Comparison of ENCODE assay signal across 1 cellular context in the genomic region with DNA sequence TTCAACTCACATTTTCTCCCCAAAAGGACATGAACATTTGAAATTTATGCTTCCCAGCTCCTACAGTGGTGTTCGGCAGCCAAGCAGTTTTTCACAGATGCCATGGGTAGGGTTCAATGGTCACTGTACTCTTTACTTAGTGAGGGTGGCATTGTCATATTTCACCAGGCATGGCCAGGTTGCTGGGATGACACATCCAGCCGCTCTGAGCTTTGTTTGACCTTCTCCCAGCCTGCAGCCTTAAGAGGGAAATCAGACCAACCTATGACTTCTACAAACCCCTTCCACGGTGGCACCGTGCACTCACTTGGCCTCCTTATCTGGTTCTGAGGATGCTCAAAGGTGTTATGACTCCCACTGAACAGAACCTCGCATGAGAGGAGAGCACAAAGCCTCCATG.
TF ChIP-seq lines count a peak whose summit lies in the region.

No MANE protein-coding gene starts in this region.

TF ChIP-seq in HepG2, 621 proteins besides CTCF, POLR2A, EP300 and RAD21 (continued from another document and continues in another):
- TF ChIP-seq, protein P1, sequence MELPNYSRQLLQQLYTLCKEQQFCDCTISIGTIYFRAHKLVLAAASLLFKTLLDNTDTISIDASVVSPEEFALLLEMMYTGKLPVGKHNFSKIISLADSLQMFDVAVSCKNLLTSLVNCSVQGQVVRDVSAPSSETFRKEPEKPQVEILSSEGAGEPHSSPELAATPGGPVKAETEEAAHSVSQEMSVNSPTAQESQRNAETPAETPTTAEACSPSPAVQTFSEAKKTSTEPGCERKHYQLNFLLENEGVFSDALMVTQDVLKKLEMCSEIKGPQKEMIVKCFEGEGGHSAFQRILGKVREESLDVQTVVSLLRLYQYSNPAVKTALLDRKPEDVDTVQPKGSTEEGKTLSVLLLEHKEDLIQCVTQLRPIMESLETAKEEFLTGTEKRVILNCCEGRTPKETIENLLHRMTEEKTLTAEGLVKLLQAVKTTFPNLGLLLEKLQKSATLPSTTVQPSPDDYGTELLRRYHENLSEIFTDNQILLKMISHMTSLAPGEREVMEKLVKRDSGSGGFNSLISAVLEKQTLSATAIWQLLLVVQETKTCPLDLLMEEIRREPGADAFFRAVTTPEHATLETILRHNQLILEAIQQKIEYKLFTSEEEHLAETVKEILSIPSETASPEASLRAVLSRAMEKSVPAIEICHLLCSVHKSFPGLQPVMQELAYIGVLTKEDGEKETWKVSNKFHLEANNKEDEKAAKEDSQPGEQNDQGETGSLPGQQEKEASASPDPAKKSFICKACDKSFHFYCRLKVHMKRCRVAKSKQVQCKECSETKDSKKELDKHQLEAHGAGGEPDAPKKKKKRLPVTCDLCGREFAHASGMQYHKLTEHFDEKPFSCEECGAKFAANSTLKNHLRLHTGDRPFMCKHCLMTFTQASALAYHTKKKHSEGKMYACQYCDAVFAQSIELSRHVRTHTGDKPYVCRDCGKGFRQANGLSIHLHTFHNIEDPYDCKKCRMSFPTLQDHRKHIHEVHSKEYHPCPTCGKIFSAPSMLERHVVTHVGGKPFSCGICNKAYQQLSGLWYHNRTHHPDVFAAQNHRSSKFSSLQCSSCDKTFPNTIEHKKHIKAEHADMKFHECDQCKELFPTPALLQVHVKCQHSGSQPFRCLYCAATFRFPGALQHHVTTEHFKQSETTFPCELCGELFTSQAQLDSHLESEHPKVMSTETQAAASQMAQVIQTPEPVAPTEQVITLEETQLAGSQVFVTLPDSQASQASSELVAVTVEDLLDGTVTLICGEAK (IDR thresholded peaks at IDR 0.05) = no peak
- TF ChIP-seq, protein P1 (CRISPR knock-in tag; IDR thresholded peaks at IDR 0.05) = no peak
- TF ChIP-seq TEAD2 (CRISPR knock-in tag; IDR thresholded peaks at IDR 0.05) (no peak), GTF3A (CRISPR knock-in tag; conservative IDR thresholded peaks at IDR 0.05) (no peak), BRCA1 (CRISPR knock-in tag; IDR thresholded peaks at IDR 0.05) (no peak), TBX2 (CRISPR knock-in tag; IDR thresholded peaks at IDR 0.05; ENCODE audit: borderline replicate concordance) (no peak), SNAPC2 (CRISPR knock-in tag; IDR thresholded peaks at IDR 0.05) (no peak), SP4 (CRISPR knock-in tag; IDR thresholded peaks at IDR 0.05) (no peak), CHCHD3 (CRISPR knock-in tag; IDR thresholded peaks at IDR 0.05) (no peak), ZNF772 (CRISPR knock-in tag; IDR thresholded peaks at IDR 0.05) (no peak), MLLT10 (CRISPR knock-in tag; IDR thresholded peaks at IDR 0.05) (no peak), ZNF883 (CRISPR knock-in tag; IDR thresholded peaks at IDR 0.05; ENCODE audit: not compliant biosample characterization) (no peak), NR2F6 (IDR thresholded peaks at IDR 0.05) (peak; percentile 14; the same call in 1 of the 2 replicates), NR2F6 (CRISPR knock-in tag; IDR thresholded peaks at IDR 0.05) (peak; percentile 33; the same call in 1 of the 2 replicates), ZNF382 (CRISPR knock-in tag; IDR thresholded peaks at IDR 0.05; ENCODE audit: borderline replicate concordance) (no peak), ZSCAN29 (CRISPR knock-in tag; conservative IDR thresholded peaks at IDR 0.05) (no peak), ZNF709 (CRISPR knock-in tag; IDR thresholded peaks at IDR 0.05) (no peak), MATR3 (CRISPR knock-in tag; IDR thresholded peaks at IDR 0.05) (no peak), ZNF850 (CRISPR knock-in tag; conservative IDR thresholded peaks at IDR 0.05) (no peak)
- TF ChIP-seq, protein P2, sequence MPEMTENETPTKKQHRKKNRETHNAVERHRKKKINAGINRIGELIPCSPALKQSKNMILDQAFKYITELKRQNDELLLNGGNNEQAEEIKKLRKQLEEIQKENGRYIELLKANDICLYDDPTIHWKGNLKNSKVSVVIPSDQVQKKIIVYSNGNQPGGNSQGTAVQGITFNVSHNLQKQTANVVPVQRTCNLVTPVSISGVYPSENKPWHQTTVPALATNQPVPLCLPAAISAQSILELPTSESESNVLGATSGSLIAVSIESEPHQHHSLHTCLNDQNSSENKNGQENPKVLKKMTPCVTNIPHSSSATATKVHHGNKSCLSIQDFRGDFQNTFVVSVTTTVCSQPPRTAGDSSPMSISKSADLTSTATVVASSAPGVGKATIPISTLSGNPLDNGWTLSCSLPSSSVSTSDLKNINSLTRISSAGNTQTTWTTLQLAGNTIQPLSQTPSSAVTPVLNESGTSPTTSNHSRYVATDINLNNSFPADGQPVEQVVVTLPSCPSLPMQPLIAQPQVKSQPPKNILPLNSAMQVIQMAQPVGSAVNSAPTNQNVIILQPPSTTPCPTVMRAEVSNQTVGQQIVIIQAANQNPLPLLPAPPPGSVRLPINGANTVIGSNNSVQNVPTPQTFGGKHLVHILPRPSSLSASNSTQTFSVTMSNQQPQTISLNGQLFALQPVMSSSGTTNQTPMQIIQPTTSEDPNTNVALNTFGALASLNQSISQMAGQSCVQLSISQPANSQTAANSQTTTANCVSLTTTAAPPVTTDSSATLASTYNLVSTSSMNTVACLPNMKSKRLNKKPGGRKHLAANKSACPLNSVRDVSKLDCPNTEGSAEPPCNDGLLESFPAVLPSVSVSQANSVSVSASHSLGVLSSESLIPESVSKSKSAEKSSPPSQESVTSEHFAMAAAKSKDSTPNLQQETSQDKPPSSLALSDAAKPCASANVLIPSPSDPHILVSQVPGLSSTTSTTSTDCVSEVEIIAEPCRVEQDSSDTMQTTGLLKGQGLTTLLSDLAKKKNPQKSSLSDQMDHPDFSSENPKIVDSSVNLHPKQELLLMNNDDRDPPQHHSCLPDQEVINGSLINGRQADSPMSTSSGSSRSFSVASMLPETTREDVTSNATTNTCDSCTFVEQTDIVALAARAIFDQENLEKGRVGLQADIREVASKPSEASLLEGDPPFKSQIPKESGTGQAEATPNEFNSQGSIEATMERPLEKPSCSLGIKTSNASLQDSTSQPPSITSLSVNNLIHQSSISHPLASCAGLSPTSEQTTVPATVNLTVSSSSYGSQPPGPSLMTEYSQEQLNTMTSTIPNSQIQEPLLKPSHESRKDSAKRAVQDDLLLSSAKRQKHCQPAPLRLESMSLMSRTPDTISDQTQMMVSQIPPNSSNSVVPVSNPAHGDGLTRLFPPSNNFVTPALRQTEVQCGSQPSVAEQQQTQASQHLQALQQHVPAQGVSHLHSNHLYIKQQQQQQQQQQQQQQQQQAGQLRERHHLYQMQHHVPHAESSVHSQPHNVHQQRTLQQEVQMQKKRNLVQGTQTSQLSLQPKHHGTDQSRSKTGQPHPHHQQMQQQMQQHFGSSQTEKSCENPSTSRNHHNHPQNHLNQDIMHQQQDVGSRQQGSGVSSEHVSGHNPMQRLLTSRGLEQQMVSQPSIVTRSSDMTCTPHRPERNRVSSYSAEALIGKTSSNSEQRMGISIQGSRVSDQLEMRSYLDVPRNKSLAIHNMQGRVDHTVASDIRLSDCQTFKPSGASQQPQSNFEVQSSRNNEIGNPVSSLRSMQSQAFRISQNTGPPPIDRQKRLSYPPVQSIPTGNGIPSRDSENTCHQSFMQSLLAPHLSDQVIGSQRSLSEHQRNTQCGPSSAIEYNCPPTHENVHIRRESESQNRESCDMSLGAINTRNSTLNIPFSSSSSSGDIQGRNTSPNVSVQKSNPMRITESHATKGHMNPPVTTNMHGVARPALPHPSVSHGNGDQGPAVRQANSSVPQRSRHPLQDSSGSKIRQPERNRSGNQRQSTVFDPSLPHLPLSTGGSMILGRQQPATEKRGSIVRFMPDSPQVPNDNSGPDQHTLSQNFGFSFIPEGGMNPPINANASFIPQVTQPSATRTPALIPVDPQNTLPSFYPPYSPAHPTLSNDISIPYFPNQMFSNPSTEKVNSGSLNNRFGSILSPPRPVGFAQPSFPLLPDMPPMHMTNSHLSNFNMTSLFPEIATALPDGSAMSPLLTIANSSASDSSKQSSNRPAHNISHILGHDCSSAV (CRISPR knock-in tag; IDR thresholded peaks at IDR 0.05; ENCODE audit: borderline replicate concordance) = no peak
- TF ChIP-seq, protein P3, sequence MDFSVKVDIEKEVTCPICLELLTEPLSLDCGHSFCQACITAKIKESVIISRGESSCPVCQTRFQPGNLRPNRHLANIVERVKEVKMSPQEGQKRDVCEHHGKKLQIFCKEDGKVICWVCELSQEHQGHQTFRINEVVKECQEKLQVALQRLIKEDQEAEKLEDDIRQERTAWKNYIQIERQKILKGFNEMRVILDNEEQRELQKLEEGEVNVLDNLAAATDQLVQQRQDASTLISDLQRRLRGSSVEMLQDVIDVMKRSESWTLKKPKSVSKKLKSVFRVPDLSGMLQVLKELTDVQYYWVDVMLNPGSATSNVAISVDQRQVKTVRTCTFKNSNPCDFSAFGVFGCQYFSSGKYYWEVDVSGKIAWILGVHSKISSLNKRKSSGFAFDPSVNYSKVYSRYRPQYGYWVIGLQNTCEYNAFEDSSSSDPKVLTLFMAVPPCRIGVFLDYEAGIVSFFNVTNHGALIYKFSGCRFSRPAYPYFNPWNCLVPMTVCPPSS (IDR thresholded peaks at IDR 0.05) = no peak
- TF ChIP-seq, protein P4, sequence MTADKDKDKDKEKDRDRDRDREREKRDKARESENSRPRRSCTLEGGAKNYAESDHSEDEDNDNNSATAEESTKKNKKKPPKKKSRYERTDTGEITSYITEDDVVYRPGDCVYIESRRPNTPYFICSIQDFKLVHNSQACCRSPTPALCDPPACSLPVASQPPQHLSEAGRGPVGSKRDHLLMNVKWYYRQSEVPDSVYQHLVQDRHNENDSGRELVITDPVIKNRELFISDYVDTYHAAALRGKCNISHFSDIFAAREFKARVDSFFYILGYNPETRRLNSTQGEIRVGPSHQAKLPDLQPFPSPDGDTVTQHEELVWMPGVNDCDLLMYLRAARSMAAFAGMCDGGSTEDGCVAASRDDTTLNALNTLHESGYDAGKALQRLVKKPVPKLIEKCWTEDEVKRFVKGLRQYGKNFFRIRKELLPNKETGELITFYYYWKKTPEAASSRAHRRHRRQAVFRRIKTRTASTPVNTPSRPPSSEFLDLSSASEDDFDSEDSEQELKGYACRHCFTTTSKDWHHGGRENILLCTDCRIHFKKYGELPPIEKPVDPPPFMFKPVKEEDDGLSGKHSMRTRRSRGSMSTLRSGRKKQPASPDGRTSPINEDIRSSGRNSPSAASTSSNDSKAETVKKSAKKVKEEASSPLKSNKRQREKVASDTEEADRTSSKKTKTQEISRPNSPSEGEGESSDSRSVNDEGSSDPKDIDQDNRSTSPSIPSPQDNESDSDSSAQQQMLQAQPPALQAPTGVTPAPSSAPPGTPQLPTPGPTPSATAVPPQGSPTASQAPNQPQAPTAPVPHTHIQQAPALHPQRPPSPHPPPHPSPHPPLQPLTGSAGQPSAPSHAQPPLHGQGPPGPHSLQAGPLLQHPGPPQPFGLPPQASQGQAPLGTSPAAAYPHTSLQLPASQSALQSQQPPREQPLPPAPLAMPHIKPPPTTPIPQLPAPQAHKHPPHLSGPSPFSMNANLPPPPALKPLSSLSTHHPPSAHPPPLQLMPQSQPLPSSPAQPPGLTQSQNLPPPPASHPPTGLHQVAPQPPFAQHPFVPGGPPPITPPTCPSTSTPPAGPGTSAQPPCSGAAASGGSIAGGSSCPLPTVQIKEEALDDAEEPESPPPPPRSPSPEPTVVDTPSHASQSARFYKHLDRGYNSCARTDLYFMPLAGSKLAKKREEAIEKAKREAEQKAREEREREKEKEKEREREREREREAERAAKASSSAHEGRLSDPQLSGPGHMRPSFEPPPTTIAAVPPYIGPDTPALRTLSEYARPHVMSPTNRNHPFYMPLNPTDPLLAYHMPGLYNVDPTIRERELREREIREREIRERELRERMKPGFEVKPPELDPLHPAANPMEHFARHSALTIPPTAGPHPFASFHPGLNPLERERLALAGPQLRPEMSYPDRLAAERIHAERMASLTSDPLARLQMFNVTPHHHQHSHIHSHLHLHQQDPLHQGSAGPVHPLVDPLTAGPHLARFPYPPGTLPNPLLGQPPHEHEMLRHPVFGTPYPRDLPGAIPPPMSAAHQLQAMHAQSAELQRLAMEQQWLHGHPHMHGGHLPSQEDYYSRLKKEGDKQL (CRISPR knock-in tag; IDR thresholded peaks at IDR 0.05; ENCODE audit: low read depth) = no peak
- TF ChIP-seq, protein P5, sequence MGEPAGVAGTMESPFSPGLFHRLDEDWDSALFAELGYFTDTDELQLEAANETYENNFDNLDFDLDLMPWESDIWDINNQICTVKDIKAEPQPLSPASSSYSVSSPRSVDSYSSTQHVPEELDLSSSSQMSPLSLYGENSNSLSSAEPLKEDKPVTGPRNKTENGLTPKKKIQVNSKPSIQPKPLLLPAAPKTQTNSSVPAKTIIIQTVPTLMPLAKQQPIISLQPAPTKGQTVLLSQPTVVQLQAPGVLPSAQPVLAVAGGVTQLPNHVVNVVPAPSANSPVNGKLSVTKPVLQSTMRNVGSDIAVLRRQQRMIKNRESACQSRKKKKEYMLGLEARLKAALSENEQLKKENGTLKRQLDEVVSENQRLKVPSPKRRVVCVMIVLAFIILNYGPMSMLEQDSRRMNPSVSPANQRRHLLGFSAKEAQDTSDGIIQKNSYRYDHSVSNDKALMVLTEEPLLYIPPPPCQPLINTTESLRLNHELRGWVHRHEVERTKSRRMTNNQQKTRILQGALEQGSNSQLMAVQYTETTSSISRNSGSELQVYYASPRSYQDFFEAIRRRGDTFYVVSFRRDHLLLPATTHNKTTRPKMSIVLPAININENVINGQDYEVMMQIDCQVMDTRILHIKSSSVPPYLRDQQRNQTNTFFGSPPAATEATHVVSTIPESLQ (CRISPR knock-in tag; conservative IDR thresholded peaks at IDR 0.05) = no peak
